In the genomic region with DNA sequence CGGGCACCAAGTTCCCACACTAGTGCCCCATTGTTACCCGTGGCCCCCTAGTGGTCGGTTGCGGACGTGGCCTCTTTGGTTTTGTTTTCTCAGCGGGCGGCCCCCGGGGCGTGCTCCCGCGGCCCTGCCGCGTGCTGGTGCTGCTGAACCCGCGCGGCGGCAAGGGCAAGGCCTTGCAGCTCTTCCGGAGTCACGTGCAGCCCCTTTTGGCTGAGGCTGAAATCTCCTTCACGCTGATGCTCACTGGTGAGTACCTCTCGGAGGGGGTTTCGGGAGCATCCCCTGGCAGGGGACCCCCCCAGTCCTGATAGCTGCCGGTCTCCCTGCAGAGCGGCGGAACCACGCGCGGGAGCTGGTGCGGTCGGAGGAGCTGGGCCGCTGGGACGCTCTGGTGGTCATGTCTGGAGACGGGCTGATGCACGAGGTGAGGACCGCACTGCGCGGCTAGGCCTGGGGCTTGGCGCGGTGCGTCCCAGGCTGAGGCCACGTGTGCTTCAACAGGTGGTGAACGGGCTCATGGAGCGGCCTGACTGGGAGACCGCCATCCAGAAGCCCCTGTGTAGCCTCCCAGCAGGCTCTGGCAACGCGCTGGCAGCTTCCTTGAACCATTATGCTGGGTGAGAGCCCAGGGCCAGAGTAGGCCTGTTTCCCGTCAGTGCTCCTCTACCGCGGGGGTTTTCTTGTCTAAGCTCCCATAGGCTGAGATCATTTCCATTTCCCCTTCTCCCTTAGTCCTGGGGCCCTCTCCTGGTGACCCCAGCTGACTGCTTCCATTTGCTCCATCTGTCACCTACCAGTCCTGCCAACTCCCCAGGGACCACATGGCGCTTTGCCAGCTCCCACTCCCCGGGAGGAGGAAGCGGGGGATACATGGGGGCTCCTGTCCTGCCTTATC, we compare ENCODE assay signal across 8 cellular contexts. TPM values are rescaled to one million over a fixed set of nuclear protein-coding genes. Genes with fewer than 3 reads are reported as not detected.
DNase-seq lines count a peak whose midpoint lies in the region; ATAC-seq and TF ChIP-seq lines count a peak whose summit lies in the region.

No MANE protein-coding gene starts in this region.

- peaks cover 40% of the 10 kb centered on the region for H3K27me3 ChIP-seq in H7 (ENCODE audit: control insufficient read depth, insufficient read depth, low read length)

- no peaks in the 10 kb centered on the region for H3K9me3 Mint-ChIP-seq in effector memory CD8-positive, alpha-beta T cell

- H3K27me3 Mint-ChIP-seq in effector memory CD8-positive, alpha-beta T cell, result no peaks in the 10 kb centered on the region

- peak; percentile 54 for DNase-seq in AG09319 (ENCODE audit: extremely low read depth, low read depth)
- peak; percentile 97 for DNase-seq in H7
- peak; percentile 69 for DNase-seq in NCI-H82 treated with DMSO at 0.1 percent for 48 hours (lab: John Stamatoyannopoulos, UW; ENCODE audit: unreplicated experiment)
- DNase-seq in activated CD8-positive, alpha-beta memory T cell treated with anti-CD3 and anti-CD28 coated beads for 1 hour (ENCODE audit: extremely low read depth in 1 of 2, low read depth in 1 of 2), result peak; percentile 53 to 74
- DNase-seq in effector memory CD8-positive, alpha-beta T cell, result peak; percentile 83 to 87 (median 86)
- DNase-seq in mucosa of gallbladder (ENCODE audit: low spot score), result peak; percentile 70
- peak; percentile 71 for DNase-seq in stimulated activated CD8-positive, alpha-beta memory T cell treated with anti-CD3 and anti-CD28 coated beads, Interleukin-7, amount 100 ng/mL, for 24 hours (ENCODE audit: low read depth)

- peaks cover 12% of the 10 kb centered on the region for H3K36me3 Mint-ChIP-seq in effector memory CD8-positive, alpha-beta T cell (ENCODE audit: insufficient read depth)

- peak; percentile 76 for TF ChIP-seq CTCF in AG09319 (IDR thresholded peaks at IDR 0.05; ENCODE audit: low read depth, low read length)

- peaks cover 4% of the 10 kb centered on the region for H3K36me3 ChIP-seq in H7 (replicated peaks; ENCODE audit: control insufficient read depth, insufficient read depth, low read length)

- peaks cover 3 to 4% of the 10 kb centered on the region in 2 donors for H3K4me1 Mint-ChIP-seq in effector memory CD8-positive, alpha-beta T cell (ENCODE audit: low read depth in 2 of 2)

- peak overlapping the region; percentile 65 to 75 for H3K4me3 Mint-ChIP-seq in effector memory CD8-positive, alpha-beta T cell

- H3K4me3 ChIP-seq in H7 (ENCODE audit: insufficient read depth, low read depth, low read length), result no peak overlapping the region

- no peak overlapping the region for H3K27ac Mint-ChIP-seq in effector memory CD8-positive, alpha-beta T cell

- peak; percentile 53 for ATAC-seq in effector memory CD8-positive, alpha-beta T cell (replicated peaks)
- ATAC-seq in GM19395 (IDR thresholded peaks at IDR 0.05; ENCODE audit: unreplicated experiment), result no peak

RNA-seq across cellular contexts. Expression of a gene that starts 1.7 kb away (rescaled TPM):
- total RNA-seq in H7 (2014; rRNA removed; shearing (Covaris generic)), result 1.9 and 4.8 TPM in 2 replicates
- 4.0 TPM for total RNA-seq in mucosa of gallbladder

RNA-seq across cellular contexts. Expression of a gene that starts 32.4 kb away (rescaled TPM):
- 51.9 and 56.8 TPM in 2 replicates for total RNA-seq in H7 (2014; rRNA removed; shearing (Covaris generic))
- total RNA-seq in mucosa of gallbladder, result 52.2 TPM
